36 cellular contexts compared by ENCODE assay signal in the genomic region with DNA sequence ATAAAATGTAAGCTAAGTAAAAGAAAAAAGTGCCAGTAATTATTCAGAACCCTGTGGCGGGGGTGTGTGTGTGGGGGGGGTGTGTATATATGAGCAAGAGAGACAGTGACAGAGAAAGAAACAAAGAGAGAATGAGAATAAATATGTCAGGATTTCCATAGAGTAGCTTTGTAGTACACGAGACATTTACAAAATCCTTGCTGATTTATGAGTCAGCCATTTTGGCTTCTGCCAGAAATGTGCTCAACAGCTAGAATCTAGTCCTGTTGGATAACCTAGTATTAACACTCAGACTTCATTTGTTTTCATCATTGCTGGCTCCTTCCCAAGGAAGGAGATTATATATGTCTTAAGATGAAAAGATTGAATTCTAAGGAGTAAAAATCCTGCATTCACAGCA.
DNase-seq lines count a peak whose midpoint lies in the region; ATAC-seq, FAIRE-seq and TF ChIP-seq lines count a peak whose summit lies in the region.
"Had no signal": no experiment of that assay in that cellular context is flagged by ENCODE, and none has a peak within 500 bp of the region (broad histone marks: within the 10 kb centered on the region; RNA-seq: fewer than 3 reads in every experiment).

No MANE protein-coding gene starts in this region.

- no peaks in the 10 kb centered on the region for H3K79me2 ChIP-seq in PC-9 (ENCODE audit: low read depth)
- H3K79me2 ChIP-seq: parathyroid adenoma had no signal

- no peaks in the 10 kb centered on the region for H3K4me1 ChIP-seq in PC-9 (replicated peaks; ENCODE audit: insufficient read depth)
- H3K4me1 ChIP-seq: gastroesophageal sphincter, parathyroid adenoma, spleen, stomach, tibial artery, vagina had no signal

- H3K27me3 ChIP-seq in bronchial epithelial cell (ENCODE audit: control insufficient read depth, insufficient read depth, low read length) (no peaks in the 10 kb centered on the region), PC-9 (ENCODE audit: insufficient read depth, low read depth) (no peaks in the 10 kb centered on the region)
- H3K27me3 ChIP-seq: gastroesophageal sphincter, neural progenitor cell, spleen, stomach, tibial artery, vagina had no signal

- TF ChIP-seq CTCF in bronchial epithelial cell (IDR thresholded peaks at IDR 0.05; ENCODE audit: insufficient read depth, low read length, severe bottlenecking): no peak
- no peak for TF ChIP-seq CTCF in PC-9 (conservative IDR thresholded peaks at IDR 0.05)

- peak; percentile 63 for ATAC-seq in stimulated activated naive CD8-positive, alpha-beta T cell treated with anti-CD3 and anti-CD28 coated beads, Interleukin-15, Interleukin-2, amounts not matched to agents 100 U/mL and 50 U/mL, for 24 hours
- ATAC-seq in stimulated activated naive CD8-positive, alpha-beta T cell treated with anti-CD3 and anti-CD28 coated beads, Interleukin-15, amount 100 ng/mL, for 72 hours: no peak
- ATAC-seq: gastroesophageal sphincter, GM12878, right cardiac atrium had no signal

- H3K27ac ChIP-seq in PC-9: no peak overlapping the region
- H3K27ac ChIP-seq: esophagus squamous epithelium, gastroesophageal sphincter, KMS-11, neural progenitor cell, parathyroid adenoma, spleen, stomach, tibial artery, vagina had no signal

- no peak overlapping the region for H2AFZ ChIP-seq in PC-9
- H2AFZ ChIP-seq: neural progenitor cell, parathyroid adenoma had no signal

- H3K4me3 ChIP-seq in bronchial epithelial cell (ENCODE audit: low read depth, low read length) (no peak overlapping the region), PC-9 (no peak overlapping the region)
- H3K4me3 ChIP-seq: esophagus squamous epithelium, gastroesophageal sphincter, GM12878, neural progenitor cell, spleen, stomach, tibial artery, vagina had no signal

- no peak for FAIRE-seq in bronchial epithelial cell (lab: Jason Lieb, UNC)
- FAIRE-seq: GM12878, RCC 7860 had no signal

- CTCF ChIA-PET in PC-9 (lab: Charles Lee): no interaction called here

- no peak overlapping the region for H3K4me3 Mint-ChIP-seq in stimulated activated naive CD8-positive, alpha-beta T cell treated with anti-CD3 and anti-CD28 coated beads, Interleukin-15, amount 100 ng/mL, for 72 hours
- H3K4me3 Mint-ChIP-seq: activated naive CD4-positive, alpha-beta T cell treated with anti-CD3 and anti-CD28 coated beads, Interleukin-2, amount 50 U/mL, for 24 hours; neural progenitor cell; T-helper 2 cell treated with Interferon-gamma antibody and Interleukin-4, amounts not matched to agents 5 μg/mL and 100 μg/mL, for 36 hours had no signal

- no peaks in the 10 kb centered on the region for H3K9me3 ChIP-seq in PC-9 (ENCODE audit: insufficient read depth, low read depth)
- H3K9me3 ChIP-seq: esophagus squamous epithelium, gastroesophageal sphincter, spleen, stomach, tibial artery, vagina had no signal

- H3K4me2 ChIP-seq in PC-9: no peak overlapping the region
- H3K4me2 ChIP-seq: KMS-11, neural progenitor cell had no signal

- H3K36me3 ChIP-seq in bronchial epithelial cell (ENCODE audit: control insufficient read depth, insufficient read depth, low read length) (no peaks in the 10 kb centered on the region), PC-9 (ENCODE audit: low read depth) (no peaks in the 10 kb centered on the region)
- H3K36me3 ChIP-seq: esophagus squamous epithelium, gastroesophageal sphincter, neural progenitor cell, spleen, stomach, tibial artery, vagina had no signal

- POLR2A ChIA-PET in PC-9 (lab: Charles Lee; ENCODE audit: unreplicated experiment): interaction anchor here (0.5 kb wide), 1 partner anchor 234 kb away, joined by 3 read pairs; no protein-coding TSS in a partner anchor

- no peaks in the 10 kb centered on the region for H3K9me2 ChIP-seq in PC-9 (ENCODE audit: insufficient read depth)

- intact Hi-C loops in PC-9 (cut with micrococcal nuclease; ENCODE audit: unreplicated experiment): no loop called here

- no peaks in the 10 kb centered on the region for H3K4me1 Mint-ChIP-seq in stimulated activated naive CD8-positive, alpha-beta T cell treated with anti-CD3 and anti-CD28 coated beads, Interleukin-15, amount 100 ng/mL, for 72 hours
- H3K4me1 Mint-ChIP-seq: activated naive CD4-positive, alpha-beta T cell treated with anti-CD3 and anti-CD28 coated beads, Interleukin-2, amount 50 U/mL, for 24 hours had no signal

- no peaks in the 10 kb centered on the region for H3F3A ChIP-seq in PC-9 (ENCODE audit: insufficient read depth, low read depth)

- BruUV-seq in PC-9 (replicated peaks; lab: Mats Ljungman, UMichigan): no TSS peak

- no peak for DNase-seq in stimulated activated naive CD8-positive, alpha-beta T cell treated with anti-CD3 and anti-CD28 coated beads, Interleukin-15, Interleukin-2, amounts not matched to agents 100 U/mL and 50 U/mL, for 24 hours
- no peak for DNase-seq in stimulated activated naive CD8-positive, alpha-beta T cell treated with anti-CD3 and anti-CD28 coated beads, Interleukin-15, amount 100 ng/mL, for 72 hours
- DNase-seq in bronchial epithelial cell (ENCODE audit: low read depth): peak; percentile 13
- peak; percentile 62 for DNase-seq in left kidney (ENCODE audit: low read depth, low spot score)
- DNase-seq in NCI-H2227 treated with DMSO at 0.1 percent for 48 hours (lab: John Stamatoyannopoulos, UW): no peak
- DNase-seq in OCI-M2 (lab: John Stamatoyannopoulos, UW; ENCODE audit: unreplicated experiment): no peak
- no peak for DNase-seq in PC-9
- DNase-seq in nucleus accumbens (lab: John Stamatoyannopoulos, UW): no peak
- DNase-seq: activated CD8-positive, alpha-beta memory T cell treated with anti-CD3 and anti-CD28 coated beads for 24 hours; activated T-cell treated with anti-CD3 and anti-CD28 coated beads for 4 hours; aorta; central memory CD4-positive, alpha-beta T cell; dermis blood vessel endothelial cell; DMS153; esophagus squamous epithelium; H7; hippocampal formation; MM.1S; NCI-H2029 treated with DMSO at 0.1 percent for 48 hours; NCI-H526 treated with DMSO at 0.1 percent for 48 hours; right cardiac atrium; SIG-M5; spleen; stimulated activated CD4-positive, alpha-beta T cell treated with anti-CD3 and anti-CD28 coated beads, Interleukin-2, amount 100 ng/mL, for 24 hours; stomach; tibial artery had no signal

- no peaks in the 10 kb centered on the region for H4K20me1 ChIP-seq in PC-9 (ENCODE audit: insufficient read depth)

- H3K9me3 Mint-ChIP-seq in stimulated activated naive CD8-positive, alpha-beta T cell treated with anti-CD3 and anti-CD28 coated beads, Interleukin-15, amount 100 ng/mL, for 72 hours: no peaks in the 10 kb centered on the region
- H3K9me3 Mint-ChIP-seq: activated naive CD4-positive, alpha-beta T cell treated with anti-CD3 and anti-CD28 coated beads, Interleukin-2, amount 50 U/mL, for 24 hours; activated T-helper 2 cell treated with anti-CD3 and anti-CD28 coated beads, Interferon-gamma antibody, Interleukin-2, Interleukin-4, amounts not matched to agents 10 μg/mL and 5 μg/mL and 100 μg/mL, durations not matched to agents 14 hours and 24 hours and 36 hours; neural progenitor cell; T-helper 2 cell treated with Interferon-gamma antibody and Interleukin-4, amounts not matched to agents 5 μg/mL and 100 μg/mL, for 36 hours had no signal

- peaks cover 18% of the 10 kb centered on the region for H3K27me3 Mint-ChIP-seq in stimulated activated naive CD8-positive, alpha-beta T cell treated with anti-CD3 and anti-CD28 coated beads, Interleukin-15, amount 100 ng/mL, for 72 hours

- H3K27ac Mint-ChIP-seq in stimulated activated naive CD8-positive, alpha-beta T cell treated with anti-CD3 and anti-CD28 coated beads, Interleukin-15, amount 100 ng/mL, for 72 hours: no peak overlapping the region
- H3K27ac Mint-ChIP-seq: activated naive CD4-positive, alpha-beta T cell treated with anti-CD3 and anti-CD28 coated beads, Interleukin-2, amount 50 U/mL, for 24 hours; activated T-helper 2 cell treated with anti-CD3 and anti-CD28 coated beads, Interferon-gamma antibody, Interleukin-2, Interleukin-4, amounts not matched to agents 10 μg/mL and 5 μg/mL and 100 μg/mL, durations not matched to agents 14 hours and 24 hours and 36 hours; neural progenitor cell; T-helper 2 cell treated with Interferon-gamma antibody and Interleukin-4, amounts not matched to agents 5 μg/mL and 100 μg/mL, for 36 hours had no signal

Comparison
In these comparisons a context has a peak if more than half of its experiments do, and no peak if none do; other contexts are left out.
1. DNase-seq: peak in bronchial epithelial cell (single experiment) and left kidney (single experiment); none in stimulated activated naive CD8-positive, alpha-beta T cell treated with anti-CD3 and anti-CD28 coated beads, Interleukin-15, Interleukin-2, amounts not matched to agents 100 U/mL and 50 U/mL, for 24 hours (single experiment), stimulated activated naive CD8-positive, alpha-beta T cell treated with anti-CD3 and anti-CD28 coated beads, Interleukin-15, amount 100 ng/mL, for 72 hours (0 of 2), NCI-H2227 treated with DMSO at 0.1 percent for 48 hours (single experiment), OCI-M2 (single experiment), PC-9 (0 of 2) and nucleus accumbens (0 of 56).